Comparison of ENCODE assay signal across 8 cellular contexts in genomic region chr17:81710514-81711308, GRCh38. TPM values are rescaled to one million over a fixed set of nuclear protein-coding genes. Genes with fewer than 3 reads are reported as not detected.
DNase-seq lines count a peak whose midpoint lies in the region; ATAC-seq and TF ChIP-seq lines count a peak whose summit lies in the region.

No MANE protein-coding gene starts in this region.

- POLR2A ChIA-PET in PC-3 (lab: Charles Lee; ENCODE audit: unreplicated experiment) = interaction anchor here (0.6 kb wide), 1 partner anchor 218 kb away, joined by 3 read pairs; no protein-coding TSS in a partner anchor

- H3K79me2 ChIP-seq in PC-3 (ENCODE audit: low read length) = peaks cover 45% of the 10 kb centered on the region

- peaks cover 30% of the 10 kb centered on the region for H3K36me3 ChIP-seq in PC-3 (ENCODE audit: low read depth, low read length)

- peaks cover 33% of the 10 kb centered on the region for H3K36me3 Mint-ChIP-seq in dendritic cell treated with granulocyte-macrophage colony-stimulating factor and Interleukin-4, amounts not matched to agents 40 ng/mL and 50 ng/mL, for 4 days (ENCODE audit: low read depth)
- peaks cover 13% of the 10 kb centered on the region for H3K36me3 Mint-ChIP-seq in neural crest cell (ENCODE audit: low read depth)

- H4K20me1 ChIP-seq in PC-3 (ENCODE audit: low read length) = 0 out of 2 replicates have a peak, but pooled peaks cover 5% of the 10 kb centered on the region

- TF ChIP-seq CTCF in PC-3 (conservative IDR thresholded peaks at IDR 0.05; ENCODE audit: low read depth, low read length) (no peak), neural crest cell (conservative IDR thresholded peaks at IDR 0.05) (no peak)

- H3K27ac Mint-ChIP-seq in dendritic cell treated with granulocyte-macrophage colony-stimulating factor and Interleukin-4, amounts not matched to agents 40 ng/mL and 50 ng/mL, for 4 days = peak overlapping the region; percentile 56
- H3K27ac Mint-ChIP-seq in neural crest cell (ENCODE audit: unreplicated experiment) = no peak overlapping the region

- no peak overlapping the region for H3K9ac ChIP-seq in PC-3 (ENCODE audit: low read length)

- no peaks in the 10 kb centered on the region for H3K27me3 ChIP-seq in PC-3 (ENCODE audit: low read length)

- H3F3A ChIP-seq in PC-3 (ENCODE audit: low read length, unreplicated experiment) = peaks cover 8% of the 10 kb centered on the region

- peak overlapping the region; percentile 41 for H3K27ac ChIP-seq in PC-3 (ENCODE audit: low read length)

- H3K4me3 ChIP-seq in PC-3 (ENCODE audit: low read length) = peak overlapping the region; percentile 42; the same call in 1 of the 2 replicates

- peaks cover 3% of the 10 kb centered on the region for H3K27me3 Mint-ChIP-seq in dendritic cell treated with granulocyte-macrophage colony-stimulating factor and Interleukin-4, amounts not matched to agents 40 ng/mL and 50 ng/mL, for 4 days
- peaks cover 31% of the 10 kb centered on the region for H3K27me3 Mint-ChIP-seq in neural crest cell (ENCODE audit: low read depth)

- intact Hi-C loops in PC-3 (cut with micrococcal nuclease) = no loop called here
- intact Hi-C loops in dendritic cell treated with granulocyte-macrophage colony-stimulating factor and Interleukin-4, amounts not matched to agents 40 ng/mL and 50 ng/mL, for 4 days (cut with micrococcal nuclease) = no loop called here

- H3K9me3 ChIP-seq in PC-3 (ENCODE audit: low read length) = no peaks in the 10 kb centered on the region

- peak; percentile 34 for DNase-seq in activated CD4-positive, alpha-beta T cell treated with anti-CD3 and anti-CD28 coated beads, Interleukin-2, amount 50 U/mL, for 48 hours
- no peak for DNase-seq in activated CD4-positive, alpha-beta T cell treated with anti-CD3 and anti-CD28 coated beads for 1 hour
- DNase-seq in PC-3 (peak; percentile 30), neural crest cell (ENCODE audit: low read depth, low spot score) (no peak), NCI-H1436 treated with DMSO at 0.1 percent for 48 hours (lab: John Stamatoyannopoulos, UW) (no peak), NCI-H226 (no peak)

- no peaks in the 10 kb centered on the region for H3K9me3 Mint-ChIP-seq in dendritic cell treated with granulocyte-macrophage colony-stimulating factor and Interleukin-4, amounts not matched to agents 40 ng/mL and 50 ng/mL, for 4 days
- H3K9me3 Mint-ChIP-seq in neural crest cell = no peaks in the 10 kb centered on the region

- BruUV-seq in PC-3 (replicated peaks; lab: Mats Ljungman, UMichigan) = no TSS peak

- H3K4me3 Mint-ChIP-seq in dendritic cell treated with granulocyte-macrophage colony-stimulating factor and Interleukin-4, amounts not matched to agents 40 ng/mL and 50 ng/mL, for 4 days = peak overlapping the region; percentile 46
- H3K4me3 Mint-ChIP-seq in neural crest cell = peak overlapping the region; percentile 83

- peaks cover 38% of the 10 kb centered on the region for H3K4me1 Mint-ChIP-seq in dendritic cell treated with granulocyte-macrophage colony-stimulating factor and Interleukin-4, amounts not matched to agents 40 ng/mL and 50 ng/mL, for 4 days (ENCODE audit: low read depth)
- peaks cover 19% of the 10 kb centered on the region for H3K4me1 Mint-ChIP-seq in neural crest cell

- H3K9me2 ChIP-seq in PC-3 (replicated peaks; ENCODE audit: low read length) = no peaks in the 10 kb centered on the region

- CTCF ChIA-PET in PC-3 (lab: Charles Lee) = interaction anchor here (0.6 kb wide), 1 partner anchor 40 kb away, joined by 3 read pairs; no protein-coding TSS in a partner anchor

- peak overlapping the region; percentile 82 for H3K4me2 ChIP-seq in PC-3 (ENCODE audit: low read length)

- ATAC-seq in PC-3 (peak; percentile 4), GM19455 (IDR thresholded peaks at IDR 0.05; ENCODE audit: unreplicated experiment) (no peak)

- no peak overlapping the region for H2AFZ ChIP-seq in PC-3 (ENCODE audit: low read length)

- H3K4me1 ChIP-seq in PC-3 (ENCODE audit: insufficient read depth, low read length) = peaks cover 37% of the 10 kb centered on the region

RNA-seq across cellular contexts. Expression of gene SLC25A10, which starts 1.4 kb away (rescaled TPM):
- total RNA-seq in PC-3 (2014; rRNA removed) (113 and 117 TPM in 2 replicates), neural crest cell (27.1 and 28.8 TPM in 2 replicates)

RNA-seq across cellular contexts. Expression of gene MRPL12, which starts 7.5 kb away (rescaled TPM):
- total RNA-seq in PC-3 (2014; rRNA removed) = 100 and 108 TPM in 2 replicates
- total RNA-seq in neural crest cell = 106 TPM in 2 replicates

RNA-seq across cellular contexts. Expression of gene HGS, which starts 26.9 kb away (rescaled TPM):
- 177 and 194 TPM in 2 replicates for total RNA-seq in PC-3 (2014; rRNA removed)
- total RNA-seq in neural crest cell = 103 and 108 TPM in 2 replicates

RNA-seq across cellular contexts. Expression of gene ARL16, which starts 27.1 kb away (rescaled TPM):
- total RNA-seq in PC-3 (2014; rRNA removed) (52.6 and 68.8 TPM in 2 replicates), neural crest cell (51.0 and 53.7 TPM in 2 replicates)

RNA-seq across cellular contexts. Expression of gene CCDC137, which starts 44.2 kb away (rescaled TPM):
- total RNA-seq in PC-3 (2014; rRNA removed) (49.9 and 71.0 TPM in 2 replicates), neural crest cell (37.0 and 38.3 TPM in 2 replicates)

Comparison
In these comparisons a context has a peak if more than half of its experiments do, and no peak if none do; other contexts are left out.
1. DNase-seq: peak in activated CD4-positive, alpha-beta T cell treated with anti-CD3 and anti-CD28 coated beads, Interleukin-2, amount 50 U/mL, for 48 hours (2 of 2) and PC-3 (single experiment); none in activated CD4-positive, alpha-beta T cell treated with anti-CD3 and anti-CD28 coated beads for 1 hour (single experiment), neural crest cell (single experiment), NCI-H1436 treated with DMSO at 0.1 percent for 48 hours (single experiment) and NCI-H226 (single experiment).